1 cellular context compared by ENCODE assay signal in genomic region chr2:54755641-54756326, GRCh38.
TF ChIP-seq lines count a peak whose summit lies in the region.

No MANE protein-coding gene starts in this region.

TF ChIP-seq in GM12878, 131 proteins besides CTCF, POLR2A, EP300 and RAD21 (continued from another document):
- TF ChIP-seq PAX5 (IDR thresholded peaks at IDR 0.05; ENCODE audit: borderline replicate concordance, low read depth, low read length) (peak; percentile 12; the same call in 1 of the 2 replicates), GABPA (IDR thresholded peaks at IDR 0.05; ENCODE audit: low read depth) (0 out of 2 replicates have a peak, but pooled peaks have one; percentile 22), WRNIP1 (IDR thresholded peaks at IDR 0.05; ENCODE audit: borderline replicate concordance, low read depth, low read length) (no peak), JUND (IDR thresholded peaks at IDR 0.05; ENCODE audit: low read depth, low read length) (no peak), CBFB (IDR thresholded peaks at IDR 0.05; ENCODE audit: low read depth) (peak; percentile 53; the same call in 1 of the 2 replicates), NFXL1 (IDR thresholded peaks at IDR 0.05; ENCODE audit: borderline replicate concordance) (no peak), ATF2 (IDR thresholded peaks at IDR 0.05; ENCODE audit: low read length) (no peak), RUNX3 (IDR thresholded peaks at IDR 0.05; ENCODE audit: low read length) (peak; percentile 78)
